20 cellular contexts compared by ENCODE assay signal in the genomic region with DNA sequence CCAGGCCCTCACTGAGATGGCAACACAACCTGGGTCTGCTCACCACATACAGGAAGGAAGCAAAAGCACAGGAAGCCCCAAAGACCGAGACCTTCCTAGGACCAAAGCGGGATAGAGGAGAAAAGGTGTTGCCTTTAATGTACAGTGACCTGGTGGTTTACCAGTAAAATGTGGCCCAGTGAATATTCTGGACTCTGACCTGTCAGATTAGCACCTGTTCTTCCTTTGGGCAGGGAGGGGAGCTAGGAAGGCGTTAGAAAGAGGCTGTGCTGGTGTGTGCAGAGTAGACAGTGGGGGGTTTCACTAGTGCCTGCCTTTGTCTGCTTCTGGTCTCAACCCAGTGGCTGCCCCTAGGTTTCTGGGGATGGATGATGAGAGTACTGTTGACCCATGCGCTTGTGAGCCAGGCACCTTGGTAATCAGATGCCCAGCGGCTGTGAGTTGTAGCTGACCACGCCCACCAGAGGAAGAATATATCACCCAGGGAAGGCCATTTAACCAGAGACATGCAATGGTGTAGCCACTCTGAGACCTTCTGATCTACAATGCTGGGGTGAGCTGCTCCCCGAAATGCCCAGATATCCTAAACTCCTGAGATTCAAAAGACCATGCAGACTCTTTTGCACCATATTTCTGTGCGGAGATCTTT.
"Had no signal": no experiment of that assay in that cellular context is flagged by ENCODE, and none has a peak within 500 bp of the region (broad histone marks: within the 10 kb centered on the region; RNA-seq: fewer than 3 reads in every experiment).

No MANE protein-coding gene starts in this region.

- H3K9me3 Mint-ChIP-seq: activated CD4-positive, alpha-beta T cell treated with anti-CD3 and anti-CD28 coated beads, Interleukin-2, amount 10 ng/mL, durations not matched to agents 7 days and 5 days; activated T-cell treated with anti-CD3 and anti-CD28 coated beads, Interleukin-2, amount 50 U/mL, for 72 hours; activated T-helper 2 cell treated with anti-CD3 and anti-CD28 coated beads, Interferon-gamma antibody, Interleukin-2, Interleukin-4, amounts not matched to agents 10 μg/mL and 5 μg/mL and 100 μg/mL, durations not matched to agents 14 hours and 24 hours and 36 hours had no signal

- H3K4me3 Mint-ChIP-seq: activated CD4-positive, alpha-beta memory T cell treated with anti-CD3 and anti-CD28 coated beads, Interleukin-2, amount 10 ng/mL, durations not matched to agents 7 days and 5 days; activated CD4-positive, alpha-beta T cell treated with anti-CD3 and anti-CD28 coated beads, Interleukin-2, amount 10 ng/mL, durations not matched to agents 7 days and 5 days; activated T-cell treated with anti-CD3 and anti-CD28 coated beads, Interleukin-2, amount 50 U/mL, for 72 hours had no signal

- H3K27ac Mint-ChIP-seq: activated CD4-positive, alpha-beta memory T cell treated with anti-CD3 and anti-CD28 coated beads, Interleukin-2, amount 10 ng/mL, durations not matched to agents 7 days and 5 days; activated CD4-positive, alpha-beta T cell treated with anti-CD3 and anti-CD28 coated beads, Interleukin-2, amount 10 ng/mL, durations not matched to agents 7 days and 5 days; activated T-cell treated with anti-CD3 and anti-CD28 coated beads, Interleukin-2, amount 50 U/mL, for 72 hours; activated T-helper 2 cell treated with anti-CD3 and anti-CD28 coated beads, Interferon-gamma antibody, Interleukin-2, Interleukin-4, amounts not matched to agents 10 μg/mL and 5 μg/mL and 100 μg/mL, durations not matched to agents 14 hours and 24 hours and 36 hours had no signal

- H3K27ac ChIP-seq: breast epithelium, PC-9, SK-N-MC, VCaP had no signal

- H3K4me1 ChIP-seq: breast epithelium had no signal

- H3K36me3 ChIP-seq: breast epithelium had no signal

- H3K4me3 ChIP-seq: breast epithelium, K562, PC-9, SK-N-MC had no signal

- H3K27me3 ChIP-seq: breast epithelium had no signal

- H3K9me3 ChIP-seq: breast epithelium had no signal

- DNase-seq: activated CD4-positive, alpha-beta memory T cell treated with anti-CD3 and anti-CD28 coated beads, Interleukin-2, amount 10 ng/mL, durations not matched to agents 7 days and 5 days; activated CD4-positive, alpha-beta T cell treated with anti-CD3 and anti-CD28 coated beads, Interleukin-2, amount 10 ng/mL, durations not matched to agents 7 days and 5 days; activated CD4-positive, CD25-positive, alpha-beta regulatory T cell; activated gamma-delta T cell treated with Interleukin-2 at 50 U/mL for 16 hours; activated naive CD4-positive, alpha-beta T cell treated with anti-CD3 and anti-CD28 coated beads, Interleukin-2, amount 50 U/mL, for 16 hours; activated T-cell treated with anti-CD3 and anti-CD28 coated beads for 4 hours; activated T-cell treated with anti-CD3 and anti-CD28 coated beads, Interleukin-2, amount 50 U/mL, for 72 hours; aorta; Karpas-422; MM.1S; NCI-H1436; NCI-H510A treated with DMSO at 0.1 percent for 48 hours; NCI-H69; PC-9; T-helper 1 cell had no signal

- ATAC-seq: activated T-cell treated with anti-CD3 and anti-CD28 coated beads, Interleukin-2, amount 50 U/mL, for 72 hours; K562 had no signal
